8 cellular contexts compared by ENCODE assay signal in the genomic region with DNA sequence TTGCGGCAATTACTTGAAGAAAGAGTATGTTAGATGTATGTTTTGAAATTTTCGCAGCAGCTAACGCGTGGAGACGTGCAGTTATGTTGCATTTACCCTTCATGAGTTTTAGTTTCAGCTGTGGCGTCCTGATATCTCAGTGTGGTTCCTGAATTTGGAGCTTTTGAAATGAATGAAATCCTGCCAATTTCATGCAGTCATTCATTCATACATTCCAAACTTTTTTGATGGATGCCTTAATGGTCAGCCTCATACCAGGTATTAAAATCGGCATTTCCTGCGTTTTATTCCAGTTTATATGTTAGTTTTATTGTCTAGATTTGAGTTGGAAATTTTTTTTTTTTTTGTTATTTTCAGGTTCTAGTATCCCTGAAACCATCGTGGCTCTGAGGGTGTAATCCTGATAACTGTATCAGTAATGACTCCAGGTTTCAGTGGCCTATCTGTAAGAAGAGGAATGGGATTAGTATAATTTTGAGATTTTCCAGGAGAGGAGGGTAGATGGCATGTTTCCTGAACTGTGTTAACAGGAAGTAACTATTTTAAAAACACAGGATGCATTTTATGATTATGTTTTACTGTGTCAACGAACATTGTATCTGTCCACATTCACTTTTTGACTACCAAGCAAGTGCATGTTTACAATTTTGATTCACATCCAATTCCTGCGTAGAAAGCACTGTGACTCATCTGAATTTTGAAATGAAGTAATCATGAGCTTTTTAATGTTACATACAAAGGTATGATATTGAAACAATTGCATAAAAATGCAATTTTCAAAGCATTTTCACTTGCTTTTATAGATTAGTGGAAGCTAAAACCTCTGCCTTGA.
A peak's percentile ranks its signal among the peaks of the same experiment; 100 is the strongest.
DNase-seq lines count a peak whose midpoint lies in the region; ATAC-seq and TF ChIP-seq lines count a peak whose summit lies in the region.

No MANE protein-coding gene starts in this region.

- H3K27ac Mint-ChIP-seq in memory B cell: peak overlapping the region; percentile 22

- H3K4me1 Mint-ChIP-seq in memory B cell: peaks cover 12% of the 10 kb centered on the region

- ATAC-seq in memory B cell (ENCODE audit: low read depth): no peak
- no peak for ATAC-seq in HG03025 (IDR thresholded peaks at IDR 0.05; ENCODE audit: low FRiP score, unreplicated experiment)

- no peaks in the 10 kb centered on the region for H3K9me3 Mint-ChIP-seq in memory B cell

- no peaks in the 10 kb centered on the region for H3K27me3 Mint-ChIP-seq in memory B cell

- H3K4me3 Mint-ChIP-seq in memory B cell: peak overlapping the region; percentile 87

- TF ChIP-seq CTCF in GM12865 (IDR thresholded peaks at IDR 0.05; ENCODE audit: insufficient read depth, low read depth, low read length, missing control alignments): no peak
- no peak for TF ChIP-seq CTCF in cardiac fibroblast (IDR thresholded peaks at IDR 0.05; ENCODE audit: low read depth, low read length)

- peak overlapping the region; percentile 87 for H3K4me3 ChIP-seq in GM12865 (ENCODE audit: low read depth, low read length)
- H3K4me3 ChIP-seq in cardiac fibroblast (replicated peaks in 1 of 2; ENCODE audit: low read depth in 2 of 2, low read length in 2 of 2): peak overlapping the region; percentile 77 to 83

- no peaks in the 10 kb centered on the region for H3K36me3 Mint-ChIP-seq in memory B cell

- DNase-seq in GM12865 (ENCODE audit: low read depth): peak; percentile 13
- peak; percentile 36 for DNase-seq in LoVo (ENCODE audit: low spot score)
- DNase-seq in cardiac fibroblast (ENCODE audit: low read depth in 2 of 2): peak; percentile 81 to 87
- no peak for DNase-seq in memory B cell (ENCODE audit: low spot score in 2 of 2)
- DNase-seq in MV-4-11 (lab: John Stamatoyannopoulos, UW): no peak
- DNase-seq in ecto neural progenitor cell (ENCODE audit: low spot score): no peak
- no peak for DNase-seq in NCI-H2081 treated with DMSO at 0.1 percent for 48 hours (lab: John Stamatoyannopoulos, UW)

Comparison
In these comparisons a context has a peak if more than half of its experiments do, and no peak if none do; other contexts are left out.
1. DNase-seq: peak in GM12865 (single experiment), LoVo (single experiment) and cardiac fibroblast (2 of 2); none in memory B cell (0 of 2), MV-4-11 (single experiment), ecto neural progenitor cell (single experiment) and NCI-H2081 treated with DMSO at 0.1 percent for 48 hours (single experiment).